Comparison of ENCODE assay signal across 1 cellular context in genomic region chr17:49359990-49360795, GRCh38.
TF ChIP-seq lines count a peak whose summit lies in the region.

No MANE protein-coding gene starts in this region.

TF ChIP-seq in K562, 482 proteins besides CTCF, POLR2A, EP300 and RAD21 (continued from another document):
- TF ChIP-seq HMBOX1 (IDR thresholded peaks at IDR 0.05) (0 out of 2 replicates have a peak, but pooled peaks have one; percentile 24), MGA (IDR thresholded peaks at IDR 0.05) (peak; percentile 46; the same call in 1 of the 2 replicates), TEAD2 (tag; IDR thresholded peaks at IDR 0.05) (no peak), FOXK2 (conservative IDR thresholded peaks at IDR 0.05 in 1 of 2, IDR thresholded peaks at IDR 0.05 in 1 of 2; ENCODE audit: low read depth in 2 of 2) (0 out of 4 replicates have a peak, but pooled peaks of 1 of the 2 experiments have one; percentile 14), SRSF1 (IDR thresholded peaks at IDR 0.05; ENCODE audit: low read depth, low read length) (no peak), ZNF174 (CRISPR knock-in tag; IDR thresholded peaks at IDR 0.05) (no peak), NR3C1 (CRISPR knock-in tag; IDR thresholded peaks at IDR 0.05) (no peak), ZBTB26 (CRISPR knock-in tag; IDR thresholded peaks at IDR 0.05) (0 out of 2 replicates have a peak, but pooled peaks have one; percentile 60), ZNF224 (CRISPR knock-in tag; IDR thresholded peaks at IDR 0.05) (no peak), MNT (conservative IDR thresholded peaks at IDR 0.05) (0 out of 4 replicates have a peak, but pooled peaks of 1 of the 2 experiments have one; percentile 18)
